ENCODE assay signal across 14 cellular contexts in the genomic region with DNA sequence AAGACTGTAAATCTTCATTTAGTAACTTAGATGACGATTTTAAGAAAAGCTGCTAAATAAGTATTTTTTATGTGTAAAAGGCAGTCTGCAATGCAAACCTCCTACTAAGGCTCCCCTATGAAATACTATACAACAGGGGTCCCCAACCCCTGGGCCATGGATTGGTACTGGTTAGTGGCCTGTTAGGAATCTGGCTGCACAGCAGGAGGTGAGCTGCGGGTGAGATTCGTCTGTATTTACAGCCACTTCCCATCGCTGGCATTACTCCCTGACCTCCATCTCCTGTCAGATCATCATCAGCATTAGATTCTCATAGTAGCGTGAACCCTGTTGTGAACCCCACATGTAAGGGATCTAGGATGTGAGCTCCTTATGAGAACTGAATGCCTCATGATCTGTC.
A peak's percentile ranks its signal among the peaks of the same experiment; 100 is the strongest.
DNase-seq lines count a peak whose midpoint lies in the region; ATAC-seq and TF ChIP-seq lines count a peak whose summit lies in the region.
"Had no signal": no experiment of that assay in that cellular context is flagged by ENCODE, and none has a peak within 500 bp of the region (broad histone marks: within the 10 kb centered on the region; RNA-seq: fewer than 3 reads in every experiment).

No MANE protein-coding gene starts in this region.

- H4K20me1 ChIP-seq in H9 (ENCODE audit: control insufficient read depth, insufficient read depth, insufficient read length) (no peaks in the 10 kb centered on the region), neural progenitor cell (ENCODE audit: low read depth) (no peaks in the 10 kb centered on the region)
- H4K20me1 ChIP-seq: BLaER1 had no signal

- H2AK5ac ChIP-seq in H9 (ENCODE audit: insufficient read length, low read length), result no peak overlapping the region

- H3K4me3 Mint-ChIP-seq in H9 (no peak overlapping the region), endodermal cell (no peak overlapping the region), neural progenitor cell (no peak overlapping the region)
- H3K4me3 Mint-ChIP-seq in naive thymus-derived CD8-positive, alpha-beta T cell, result no peak overlapping the region
- H3K4me3 Mint-ChIP-seq in CD4-positive, alpha-beta T cell, result no peak overlapping the region

- intact Hi-C loops in CD4-positive, alpha-beta T cell (cut with DNase I, micrococcal nuclease), result no loop called here

- H4K5ac ChIP-seq in H9 (ENCODE audit: insufficient read length, low read depth, low read length), result no peak overlapping the region

- peaks cover 3 to 4% of the 10 kb centered on the region in 2 experiments for H3K4me1 Mint-ChIP-seq in H9
- no peaks in the 10 kb centered on the region for H3K4me1 Mint-ChIP-seq in endodermal cell
- H3K4me1 Mint-ChIP-seq in neural progenitor cell, result no peaks in the 10 kb centered on the region
- no peaks in the 10 kb centered on the region for H3K4me1 Mint-ChIP-seq in naive thymus-derived CD8-positive, alpha-beta T cell
- no peaks in the 10 kb centered on the region for H3K4me1 Mint-ChIP-seq in CD4-positive, alpha-beta T cell (ENCODE audit: low read depth)

- H3K4me2 ChIP-seq in H9 (ENCODE audit: insufficient read depth, insufficient read length, low read length), result no peak overlapping the region
- no peak overlapping the region for H3K4me2 ChIP-seq in neural progenitor cell
- H3K4me2 ChIP-seq: BLaER1 had no signal

- H3K27me3 Mint-ChIP-seq in H9 (ENCODE audit: low read depth), result no peaks in the 10 kb centered on the region
- no peaks in the 10 kb centered on the region for H3K27me3 Mint-ChIP-seq in endodermal cell (ENCODE audit: insufficient read depth)
- H3K27me3 Mint-ChIP-seq in neural progenitor cell (ENCODE audit: insufficient read depth, low read depth), result no peaks in the 10 kb centered on the region
- H3K27me3 Mint-ChIP-seq in naive thymus-derived CD8-positive, alpha-beta T cell, result no peaks in the 10 kb centered on the region
- no peaks in the 10 kb centered on the region for H3K27me3 Mint-ChIP-seq in CD4-positive, alpha-beta T cell

- H3K23ac ChIP-seq in H9 (ENCODE audit: insufficient read length, low read depth, low read length), result no peak overlapping the region

- H3K56ac ChIP-seq in H9 (ENCODE audit: insufficient read length, low read depth, low read length), result no peak overlapping the region

- H4K8ac ChIP-seq in H9 (replicated peaks; ENCODE audit: insufficient read length, low read depth, low read length), result no peak overlapping the region

- no peak overlapping the region for H2AFZ ChIP-seq in H9 (ENCODE audit: low read length)
- no peak overlapping the region for H2AFZ ChIP-seq in neural progenitor cell (replicated peaks)

- H3K4ac ChIP-seq in H9 (ENCODE audit: low read depth, low read length), result no peak overlapping the region

- H3K36me3 ChIP-seq in endodermal cell (ENCODE audit: control insufficient read depth, insufficient read depth, low read length) (no peaks in the 10 kb centered on the region), neural progenitor cell (no peaks in the 10 kb centered on the region)
- H3K36me3 ChIP-seq: BLaER1 had no signal

- WGBS in H9 (ENCODE audit: extremely low coverage, insufficient read length, low lambda C conversion rate), result no CpG with 5 or more reads among the region's 5 CpGs
- WGBS in endodermal cell (ENCODE audit: insufficient coverage in 1 of 2, insufficient read length in 1 of 2), 2 experiments, result 62% methylated on average over 5 of the region's 5 CpGs; no CpG with 5 or more reads in 1 of the 2 experiments

- no peak overlapping the region for H3K14ac ChIP-seq in H9 (ENCODE audit: insufficient read depth, low read length)

- H3K9me3 ChIP-seq in H9 (ENCODE audit: control insufficient read depth, low read depth, low read length) (no peaks in the 10 kb centered on the region), endodermal cell (ENCODE audit: control insufficient read depth, low read length) (peaks cover under 1% of the 10 kb centered on the region), neural progenitor cell (ENCODE audit: low read depth) (no peaks in the 10 kb centered on the region)
- no peaks in the 10 kb centered on the region for H3K9me3 ChIP-seq in CD4-positive, alpha-beta T cell (ENCODE audit: control insufficient read depth, low read length)
- H3K9me3 ChIP-seq: BLaER1 had no signal

- H2BK20ac ChIP-seq in H9 (ENCODE audit: low read depth, low read length, poor library complexity, severe bottlenecking), result no peak overlapping the region

- H3K23me2 ChIP-seq in H9 (ENCODE audit: insufficient read length, low read depth, low read length, poor library complexity, severe bottlenecking), result no peaks in the 10 kb centered on the region

- H3K4me3 ChIP-seq in endodermal cell (ENCODE audit: low read length) (no peak overlapping the region), neural progenitor cell (no peak overlapping the region)
- H3K4me3 ChIP-seq: BLaER1, K562 had no signal

- H3K36me3 Mint-ChIP-seq in H9 (ENCODE audit: insufficient read depth in 1 of 3, low read depth in 3 of 3) (no peaks in the 10 kb centered on the region; a peak in 1 of 7 replicates), endodermal cell (ENCODE audit: low read depth) (no peaks in the 10 kb centered on the region), neural progenitor cell (no peaks in the 10 kb centered on the region)
- peaks cover 0 to 4% (median 0%) of the 10 kb centered on the region in 3 donors for H3K36me3 Mint-ChIP-seq in naive thymus-derived CD8-positive, alpha-beta T cell
- H3K36me3 Mint-ChIP-seq in CD4-positive, alpha-beta T cell (ENCODE audit: low read depth), result no peaks in the 10 kb centered on the region

- H3K27me3 ChIP-seq in H9 (ENCODE audit: insufficient read depth, low read length) (no peaks in the 10 kb centered on the region), endodermal cell (ENCODE audit: control insufficient read depth, insufficient read depth, low read length, poor library complexity, severe bottlenecking) (no peaks in the 10 kb centered on the region), neural progenitor cell (no peaks in the 10 kb centered on the region)
- H3K27me3 ChIP-seq in CD4-positive, alpha-beta T cell (ENCODE audit: control insufficient read depth, insufficient read depth, low read length), result no peaks in the 10 kb centered on the region
- H3K27me3 ChIP-seq: BLaER1 had no signal

- H2BK12ac ChIP-seq in H9 (ENCODE audit: insufficient read length, low read depth, low read length), result no peak overlapping the region

- CTCF ChIA-PET in CD4-positive, alpha-beta T cell (lab: Charles Lee), result interaction anchor here (0.6 to 0.9 kb wide), 2 partner anchors 9 to 680 kb away, joined by 3 read pairs; no protein-coding TSS in a partner anchor

- no peak overlapping the region for H2BK15ac ChIP-seq in H9 (ENCODE audit: low read depth, low read length)

- H3K79me2 ChIP-seq in H9 (ENCODE audit: insufficient read depth, low read length) (no peaks in the 10 kb centered on the region), neural progenitor cell (ENCODE audit: low read depth) (no peaks in the 10 kb centered on the region)

- no peak overlapping the region for H2BK120ac ChIP-seq in H9 (ENCODE audit: low read depth, low read length, poor library complexity, severe bottlenecking)

- POLR2A ChIA-PET in naive thymus-derived CD8-positive, alpha-beta T cell (lab: Charles Lee), result no interaction called here
- POLR2A ChIA-PET in CD4-positive, alpha-beta T cell (lab: Charles Lee), result no interaction called here

- no peak overlapping the region for H3K9ac ChIP-seq in H9 (ENCODE audit: extremely low read depth, insufficient read length, low read length)
- H3K9ac ChIP-seq in endodermal cell (ENCODE audit: extremely low read depth, low read length, poor library complexity, severe bottlenecking), result no peak overlapping the region
- no peak overlapping the region for H3K9ac ChIP-seq in neural progenitor cell
- H3K9ac ChIP-seq: BLaER1 had no signal

- H3K27ac ChIP-seq in H9 (ENCODE audit: insufficient read length, low read depth, low read length) (no peak overlapping the region), endodermal cell (ENCODE audit: low read depth, low read length) (no peak overlapping the region), neural progenitor cell (no peak overlapping the region)
- H3K27ac ChIP-seq in CD4-positive, alpha-beta T cell (ENCODE audit: low read depth, low read length), result no peak overlapping the region
- H3K27ac ChIP-seq: 22Rv1, BLaER1 had no signal

- peaks cover 2 to 4% of the 10 kb centered on the region in 2 experiments; a peak in 2 of 5 replicates for H3K9me3 Mint-ChIP-seq in H9
- peaks cover 8% of the 10 kb centered on the region for H3K9me3 Mint-ChIP-seq in endodermal cell
- H3K9me3 Mint-ChIP-seq in neural progenitor cell, result no peaks in the 10 kb centered on the region
- peaks cover under 1 to 30% (median 9%) of the 10 kb centered on the region in 9 donors for H3K9me3 Mint-ChIP-seq in naive thymus-derived CD8-positive, alpha-beta T cell
- H3K9me3 Mint-ChIP-seq in CD4-positive, alpha-beta T cell, result peaks cover 13% of the 10 kb centered on the region

- no peak overlapping the region for H4K91ac ChIP-seq in H9 (ENCODE audit: insufficient read length, low read depth, low read length)

- no peaks in the 10 kb centered on the region for H3K79me1 ChIP-seq in H9 (ENCODE audit: insufficient read depth, low read depth, low read length, poor library complexity, severe bottlenecking)

- H3K4me1 ChIP-seq in H9 (ENCODE audit: insufficient read depth, low read length), result no peaks in the 10 kb centered on the region
- H3K4me1 ChIP-seq in endodermal cell (ENCODE audit: control insufficient read depth, insufficient read depth, low read length), result no peaks in the 10 kb centered on the region
- no peaks in the 10 kb centered on the region for H3K4me1 ChIP-seq in neural progenitor cell
- H3K4me1 ChIP-seq: BLaER1 had no signal

- ATAC-seq in naive thymus-derived CD8-positive, alpha-beta T cell, result no peak
- ATAC-seq in CD4-positive, alpha-beta T cell (ENCODE audit: poor library complexity), result no peak
- ATAC-seq: K562 had no signal

- TF ChIP-seq CTCF in H9 (conservative IDR thresholded peaks at IDR 0.05), result no peak
- TF ChIP-seq CTCF in endodermal cell (conservative IDR thresholded peaks at IDR 0.05), result no peak
- TF ChIP-seq CTCF in neural progenitor cell (IDR thresholded peaks at IDR 0.05), result no peak
- no peak for TF ChIP-seq CTCF in CD4-positive, alpha-beta T cell (IDR thresholded peaks at IDR 0.05)

- peak; percentile 10 for DNase-seq in EH (ENCODE audit: low read depth)
- DNase-seq in H9, result peak; percentile 55
- peak; percentile 80 for DNase-seq in endodermal cell
- peak; percentile 48 for DNase-seq in neural progenitor cell (ENCODE audit: low spot score)
- no peak for DNase-seq in naive thymus-derived CD8-positive, alpha-beta T cell
- no peak for DNase-seq in CD4-positive, alpha-beta T cell
- no peak for DNase-seq in activated gamma-delta T cell (lab: John Stamatoyannopoulos, UW)
- DNase-seq: AML-193, Calu3, DMS 273 treated with DMSO at 0.1 percent for 48 hours, GDM1 had no signal

- H3K27ac Mint-ChIP-seq in H9 (no peak overlapping the region), endodermal cell (no peak overlapping the region), neural progenitor cell (no peak overlapping the region)
- no peak overlapping the region for H3K27ac Mint-ChIP-seq in naive thymus-derived CD8-positive, alpha-beta T cell
- no peak overlapping the region for H3K27ac Mint-ChIP-seq in CD4-positive, alpha-beta T cell

- no peaks in the 10 kb centered on the region for H3F3A ChIP-seq in neural progenitor cell (ENCODE audit: low read depth)

- H2BK5ac ChIP-seq in H9 (ENCODE audit: insufficient read length, low read length), result no peak overlapping the region

- H3K18ac ChIP-seq in H9 (ENCODE audit: insufficient read length, low read depth, low read length), result no peak overlapping the region

- H3T11ph ChIP-seq in H9 (ENCODE audit: low read length), result no peak overlapping the region

Comparison
In these comparisons a context has a peak if more than half of its experiments do, and no peak if none do; other contexts are left out.
1. DNase-seq: peak in EH (single experiment), H9 (single experiment), endodermal cell (single experiment) and neural progenitor cell (single experiment); none in naive thymus-derived CD8-positive, alpha-beta T cell (0 of 10), CD4-positive, alpha-beta T cell (0 of 10) and activated gamma-delta T cell (single experiment).